10 cellular contexts compared by ENCODE assay signal in the genomic region with DNA sequence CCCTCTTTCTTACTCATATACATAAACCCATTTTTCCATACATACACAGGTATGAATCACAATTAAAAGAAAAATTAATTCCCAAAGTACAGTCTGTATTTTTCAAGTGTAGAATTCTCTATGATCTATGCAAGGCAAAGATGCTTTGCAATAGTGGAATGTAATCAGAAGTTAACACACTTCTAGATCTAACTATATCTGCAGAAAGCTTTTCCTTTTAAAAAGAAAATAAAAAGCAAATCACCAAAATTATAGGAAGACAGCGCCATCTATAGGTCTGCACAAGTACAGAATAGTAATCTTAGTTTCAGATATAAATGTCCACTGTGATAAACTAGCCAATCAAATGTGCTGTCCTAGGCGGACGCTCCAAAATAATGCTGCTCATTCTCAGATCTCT. TPM values are rescaled to one million over a fixed set of nuclear protein-coding genes. Genes with fewer than 3 reads are reported as not detected.
DNase-seq lines count a peak whose midpoint lies in the region; ATAC-seq and TF ChIP-seq lines count a peak whose summit lies in the region.
"Had no signal": no experiment of that assay in that cellular context is flagged by ENCODE, and none has a peak within 500 bp of the region (broad histone marks: within the 10 kb centered on the region; RNA-seq: fewer than 3 reads in every experiment).

No MANE protein-coding gene starts in this region.

- no peaks in the 10 kb centered on the region for H3K9me2 ChIP-seq in PC-9 (ENCODE audit: insufficient read depth)

- no peak overlapping the region for H3K27ac ChIP-seq in DND-41 (ENCODE audit: low read length)
- H3K27ac ChIP-seq in PC-9 = no peak overlapping the region
- H3K27ac ChIP-seq: SJSA1 had no signal

- intact Hi-C loops in PC-9 (cut with micrococcal nuclease; ENCODE audit: unreplicated experiment) = loop anchor here (2.0 to 5.0 kb wide), 3 partner anchors 82 to 1078 kb away; no protein-coding TSS in a partner anchor
- intact Hi-C loops in sciatic nerve (cut with DNase I) = no loop called here

- POLR2A ChIA-PET in PC-9 (lab: Charles Lee; ENCODE audit: unreplicated experiment) = no interaction called here
- POLR2A ChIA-PET in naive thymus-derived CD8-positive, alpha-beta T cell (lab: Charles Lee) = no interaction called here

- ATAC-seq in DND-41 (ENCODE audit: insufficient read depth, low read depth) (0 out of 3 replicates have a peak, but pooled peaks have one; percentile 39), sciatic nerve (peak; percentile 65), HG02623 (IDR thresholded peaks at IDR 0.05; ENCODE audit: unreplicated experiment) (no peak)
- no peak for ATAC-seq in naive thymus-derived CD8-positive, alpha-beta T cell

- peaks cover 0 to 28% (median 15%) of the 10 kb centered on the region in 9 donors for H3K9me3 Mint-ChIP-seq in naive thymus-derived CD8-positive, alpha-beta T cell

- peaks cover 0 to 9% (median 0%) of the 10 kb centered on the region in 3 donors for H3K36me3 Mint-ChIP-seq in naive thymus-derived CD8-positive, alpha-beta T cell

- H4K20me1 ChIP-seq in DND-41 (ENCODE audit: insufficient read depth, low read length) = no peaks in the 10 kb centered on the region
- no peaks in the 10 kb centered on the region for H4K20me1 ChIP-seq in PC-9 (ENCODE audit: insufficient read depth)

- H3K4me2 ChIP-seq in DND-41 (ENCODE audit: insufficient read depth, low read length) (no peak overlapping the region), PC-9 (no peak overlapping the region)

- no peak for TF ChIP-seq POLR2A in erythroblast (IDR thresholded peaks at IDR 0.05; ENCODE audit: low read length)

- no peaks in the 10 kb centered on the region for H3K4me1 Mint-ChIP-seq in naive thymus-derived CD8-positive, alpha-beta T cell
- H3K4me1 Mint-ChIP-seq: naive B cell had no signal

- H3K4me1 ChIP-seq in DND-41 (ENCODE audit: insufficient read depth, low read length) (no peaks in the 10 kb centered on the region), PC-9 (replicated peaks; ENCODE audit: insufficient read depth) (no peaks in the 10 kb centered on the region)

- BruUV-seq in PC-9 (replicated peaks; lab: Mats Ljungman, UMichigan) = no TSS peak

- no peaks in the 10 kb centered on the region for H3K79me2 ChIP-seq in DND-41 (ENCODE audit: insufficient read depth, low read length)
- no peaks in the 10 kb centered on the region for H3K79me2 ChIP-seq in PC-9 (ENCODE audit: low read depth)

- H3K9me3 ChIP-seq in DND-41 (ENCODE audit: insufficient read depth, low read length, severe bottlenecking) (peaks cover under 1% of the 10 kb centered on the region), PC-9 (ENCODE audit: insufficient read depth, low read depth) (no peaks in the 10 kb centered on the region)
- H3K9me3 ChIP-seq: SJSA1 had no signal

- TF ChIP-seq CTCF in DND-41 (IDR thresholded peaks at IDR 0.05; ENCODE audit: borderline replicate concordance, extremely low read depth, low read length, poor library complexity, severe bottlenecking) = peak; percentile 77
- peak; percentile 79 for TF ChIP-seq CTCF in PC-9 (conservative IDR thresholded peaks at IDR 0.05)

- no peaks in the 10 kb centered on the region for H3F3A ChIP-seq in PC-9 (ENCODE audit: insufficient read depth, low read depth)

- no peak overlapping the region for H3K9ac ChIP-seq in DND-41 (ENCODE audit: low read depth, low read length)

- DNase-seq in DND-41 = no peak
- peak; percentile 65 for DNase-seq in LHCN-M2 (ENCODE audit: low read depth)
- no peak for DNase-seq in PC-9
- DNase-seq in erythroblast (lab: John Stamatoyannopoulos, UW) = peak; percentile 70 to 74
- DNase-seq in sciatic nerve (ENCODE audit: low spot score) = no peak
- DNase-seq in naive thymus-derived CD8-positive, alpha-beta T cell = no peak
- no peak for DNase-seq in activated CD4-positive, alpha-beta T cell treated with anti-CD3 and anti-CD28 coated beads for 48 hours
- DNase-seq: naive B cell had no signal

- no peak overlapping the region for H3K27ac Mint-ChIP-seq in naive thymus-derived CD8-positive, alpha-beta T cell
- H3K27ac Mint-ChIP-seq: naive B cell had no signal

- H3K36me3 ChIP-seq in DND-41 (ENCODE audit: insufficient read depth, low read length) (no peaks in the 10 kb centered on the region), PC-9 (ENCODE audit: low read depth) (no peaks in the 10 kb centered on the region)
- H3K36me3 ChIP-seq: SJSA1 had no signal

- H3K27me3 ChIP-seq in DND-41 (ENCODE audit: insufficient read depth, low read length, poor library complexity) (no peaks in the 10 kb centered on the region), PC-9 (ENCODE audit: insufficient read depth, low read depth) (no peaks in the 10 kb centered on the region)
- H3K27me3 ChIP-seq: SJSA1 had no signal

- H3K4me3 ChIP-seq in DND-41 (ENCODE audit: low read depth in 1 of 2, low read length in 2 of 2) = no peak overlapping the region
- no peak overlapping the region for H3K4me3 ChIP-seq in PC-9
- H3K4me3 ChIP-seq: SJSA1 had no signal

- no peak overlapping the region for H3K4me3 Mint-ChIP-seq in naive thymus-derived CD8-positive, alpha-beta T cell
- H3K4me3 Mint-ChIP-seq: naive B cell had no signal

- H2AFZ ChIP-seq in DND-41 (ENCODE audit: low read depth, low read length) = no peak overlapping the region
- no peak overlapping the region for H2AFZ ChIP-seq in PC-9

- peaks cover 0 to 16% (median 0%) of the 10 kb centered on the region in 5 donors for H3K27me3 Mint-ChIP-seq in naive thymus-derived CD8-positive, alpha-beta T cell
- H3K27me3 Mint-ChIP-seq: naive B cell had no signal

- CTCF ChIA-PET in PC-9 (lab: Charles Lee) = interaction anchor here (1.0 to 1.6 kb wide), 5 partner anchors 21 to 1079 kb away, joined by 3 to 7 read pairs (median 3); no protein-coding TSS in a partner anchor

RNA-seq across cellular contexts. Expression of gene SLC25A21, which starts 22.0 kb away (rescaled TPM):
- 0.19 and 0.57 TPM in 2 replicates for total RNA-seq in LHCN-M2 (2014; rRNA removed)
- polyA plus RNA-seq in LHCN-M2 (2012) = 0.40 TPM
- 0.38 and 3.2 TPM in 2 replicates for total RNA-seq in PC-9 (2021)
- 1.4 TPM for total RNA-seq in sciatic nerve
- not detected for total RNA-seq in naive thymus-derived CD8-positive, alpha-beta T cell
- not detected for polyA plus RNA-seq in naive thymus-derived CD8-positive, alpha-beta T cell

RNA-seq across cellular contexts. Expression of gene MIPOL1, which starts 47.3 kb away (rescaled TPM):
- total RNA-seq in LHCN-M2 (2014; rRNA removed) (9.9 and 12.4 TPM in 2 replicates), PC-9 (2021) (12.1 and 13.1 TPM in 2 replicates), sciatic nerve (25.8 TPM)
- polyA plus RNA-seq in LHCN-M2 (2012) = 1.6 TPM
- total RNA-seq in naive thymus-derived CD8-positive, alpha-beta T cell = not detected
- polyA plus RNA-seq in naive thymus-derived CD8-positive, alpha-beta T cell = not detected

Comparison
In these comparisons a context has a peak if more than half of its experiments do, and no peak if none do; other contexts are left out.
1. ATAC-seq: peak in DND-41 (single experiment) and sciatic nerve (single experiment); none in HG02623 (single experiment) and naive thymus-derived CD8-positive, alpha-beta T cell (0 of 2).
2. DNase-seq: peak in LHCN-M2 (single experiment) and erythroblast (2 of 2); none in DND-41 (single experiment), PC-9 (0 of 2), sciatic nerve (single experiment), naive thymus-derived CD8-positive, alpha-beta T cell (0 of 10) and activated CD4-positive, alpha-beta T cell treated with anti-CD3 and anti-CD28 coated beads for 48 hours (single experiment).